In genomic region chr2:79511320-79511951, GRCh38 we compare ENCODE assay signal across 10 cellular contexts. TPM values are rescaled to one million over a fixed set of nuclear protein-coding genes. Genes with fewer than 3 reads are reported as not detected.
A peak's percentile ranks its signal among the peaks of the same experiment; 100 is the strongest.
DNase-seq lines count a peak whose midpoint lies in the region; ATAC-seq lines count a peak whose summit lies in the region.
"Had no signal": no experiment of that assay in that cellular context is flagged by ENCODE, and none has a peak within 500 bp of the region (broad histone marks: within the 10 kb centered on the region; RNA-seq: fewer than 3 reads in every experiment).

No MANE protein-coding gene starts in this region.

- POLR2A ChIA-PET in CD4-positive, alpha-beta memory T cell (lab: Charles Lee; ENCODE audit: partially characterized antibody), result no interaction called here

- no peaks in the 10 kb centered on the region for H3K36me3 ChIP-seq in SK-N-MC (ENCODE audit: insufficient read depth, low read length)
- no peaks in the 10 kb centered on the region for H3K36me3 ChIP-seq in CD4-positive, alpha-beta memory T cell (ENCODE audit: insufficient read depth, low read length)
- H3K36me3 ChIP-seq: sigmoid colon had no signal

- no peak overlapping the region for H3K27ac ChIP-seq in SK-N-MC
- no peak overlapping the region for H3K27ac ChIP-seq in CD4-positive, alpha-beta memory T cell (ENCODE audit: low read depth, low read length)
- H3K27ac ChIP-seq: sigmoid colon had no signal

- H3K27ac Mint-ChIP-seq in CD4-positive, alpha-beta memory T cell, result no peak overlapping the region

- H3K9ac ChIP-seq in SK-N-MC (ENCODE audit: insufficient read length), result no peak overlapping the region

- peaks cover 5 to 7% of the 10 kb centered on the region in 2 donors for H3K27me3 Mint-ChIP-seq in CD4-positive, alpha-beta memory T cell
- H3K27me3 Mint-ChIP-seq: central memory CD8-positive, alpha-beta T cell had no signal

- CTCF ChIA-PET in CD4-positive, alpha-beta memory T cell (lab: Charles Lee; ENCODE audit: partially characterized antibody), result no interaction called here

- H3K4me1 ChIP-seq in CD4-positive, alpha-beta memory T cell (ENCODE audit: insufficient read depth, low read length), result no peaks in the 10 kb centered on the region

- intact Hi-C loops in sciatic nerve (cut with DNase I), result no loop called here
- intact Hi-C loops in CD4-positive, alpha-beta memory T cell (cut with micrococcal nuclease), result no loop called here

- H3K4me1 Mint-ChIP-seq in CD4-positive, alpha-beta memory T cell, result peaks cover 0 to 1% (median 0%) of the 10 kb centered on the region in 4 donors
- H3K4me1 Mint-ChIP-seq: central memory CD8-positive, alpha-beta T cell had no signal

- ATAC-seq in sciatic nerve, result no peak
- ATAC-seq in GM18519 (IDR thresholded peaks at IDR 0.05; ENCODE audit: low FRiP score, unreplicated experiment), result no peak

- H3K36me3 Mint-ChIP-seq in CD4-positive, alpha-beta memory T cell, result no peaks in the 10 kb centered on the region

- no peak overlapping the region for H3K4me3 ChIP-seq in SK-N-MC
- H3K4me3 ChIP-seq in CD4-positive, alpha-beta memory T cell (ENCODE audit: low read length in 2 of 2), result no peak overlapping the region

- H3K9me3 ChIP-seq in SK-N-MC (ENCODE audit: low read depth, low read length), result no peaks in the 10 kb centered on the region
- no peaks in the 10 kb centered on the region for H3K9me3 ChIP-seq in CD4-positive, alpha-beta memory T cell (ENCODE audit: control insufficient read depth in 1 of 2, low read length in 2 of 2)
- H3K9me3 ChIP-seq: sigmoid colon had no signal

- no peaks in the 10 kb centered on the region for H3K27me3 ChIP-seq in CD4-positive, alpha-beta memory T cell (ENCODE audit: insufficient read depth, low read length)

- peak; percentile 34 for DNase-seq in DMS53 (lab: John Stamatoyannopoulos, UW)
- no peak for DNase-seq in DMS53 treated with DMSO at 0.1 percent for 48 hours (lab: John Stamatoyannopoulos, UW; ENCODE audit: unreplicated experiment)
- DNase-seq in SK-N-MC (ENCODE audit: low read depth, low spot score), result peak; percentile 56
- peak; percentile 49 for DNase-seq in glomerular visceral epithelial cell (ENCODE audit: extremely low spot score)
- peak; percentile 57 for DNase-seq in sciatic nerve (ENCODE audit: low spot score)
- no peak for DNase-seq in SKM-1 (lab: John Stamatoyannopoulos, UW; ENCODE audit: unreplicated experiment)
- no peak for DNase-seq in CD4-positive, alpha-beta memory T cell
- DNase-seq: sigmoid colon had no signal

- peaks cover 4 to 18% (median 12%) of the 10 kb centered on the region in 8 donors for H3K9me3 Mint-ChIP-seq in CD4-positive, alpha-beta memory T cell

- peak overlapping the region in 1 of 8 donors; percentile 26 for H3K4me3 Mint-ChIP-seq in CD4-positive, alpha-beta memory T cell
- H3K4me3 Mint-ChIP-seq: central memory CD8-positive, alpha-beta T cell had no signal

RNA-seq across cellular contexts. Expression of gene CTNNA2, which starts 1.4 kb away (rescaled TPM):
- total RNA-seq in sciatic nerve, result 5.4 TPM
- total RNA-seq in CD4-positive, alpha-beta memory T cell, result not detected
- polyA plus RNA-seq in CD4-positive, alpha-beta memory T cell, result not detected

Comparison
In these comparisons a context has a peak if more than half of its experiments do, and no peak if none do; other contexts are left out.
1. DNase-seq: peak in DMS53 (single experiment), SK-N-MC (single experiment), glomerular visceral epithelial cell (single experiment) and sciatic nerve (single experiment); none in DMS53 treated with DMSO at 0.1 percent for 48 hours (single experiment), SKM-1 (single experiment) and CD4-positive, alpha-beta memory T cell (0 of 5).